ENCODE assay signal across 34 cellular contexts in genomic region chr19:48176226-48176625, GRCh38.
"Had no signal": no experiment of that assay in that cellular context is flagged by ENCODE, and none has a peak within 500 bp of the region (broad histone marks: within the 10 kb centered on the region; RNA-seq: fewer than 3 reads in every experiment).

No MANE protein-coding gene starts in this region.

- H3K27me3 Mint-ChIP-seq: activated B cell treated with CpG ODN at 0.5 μM for 24 hours; activated CD4-positive, alpha-beta memory T cell treated with anti-CD3 and anti-CD28 coated beads, Interleukin-2, amount 10 ng/mL, durations not matched to agents 7 days and 5 days; activated CD4-positive, alpha-beta T cell treated with anti-CD3 and anti-CD28 coated beads, Interleukin-2, amount 10 ng/mL, durations not matched to agents 7 days and 5 days; activated naive CD4-positive, alpha-beta T cell treated with anti-CD3 and anti-CD28 coated beads, Interleukin-2, amount 50 U/mL, for 24 hours; activated naive CD8-positive, alpha-beta T cell treated with anti-CD3 and anti-CD28 coated beads for 36 hours; activated naive CD8-positive, alpha-beta T cell treated with anti-CD3 and anti-CD28 coated beads, Interleukin-2, amount 50 U/mL, for 24 hours; effector memory CD8-positive, alpha-beta T cell; T-helper 17 cell had no signal

- FAIRE-seq: colon, endothelial cell of umbilical vein had no signal

- H3K27me3 ChIP-seq: adrenal gland, body of pancreas, esophagus squamous epithelium, gastroesophageal sphincter had no signal

- ATAC-seq: activated CD4-positive, CD25-positive, alpha-beta regulatory T cell treated with anti-CD3 and anti-CD28 coated beads, Interleukin-2, amount 50 U/mL, for 24 hours; activated naive CD8-positive, alpha-beta T cell treated with anti-CD3 and anti-CD28 coated beads, Interleukin-2, amount 50 U/mL, for 24 hours; activated T-cell treated with anti-CD3 and anti-CD28 coated beads, Interleukin-2, amount 50 U/mL, for 4 hours; body of pancreas; effector memory CD8-positive, alpha-beta T cell; gastroesophageal sphincter; T-helper 17 cell had no signal

- H3K4me3 Mint-ChIP-seq: activated B cell treated with CpG ODN at 0.5 μM for 24 hours; activated CD4-positive, alpha-beta memory T cell treated with anti-CD3 and anti-CD28 coated beads, Interleukin-2, amount 10 ng/mL, durations not matched to agents 7 days and 5 days; activated CD4-positive, alpha-beta T cell treated with anti-CD3 and anti-CD28 coated beads, Interleukin-2, amount 10 ng/mL, durations not matched to agents 7 days and 5 days; activated naive CD4-positive, alpha-beta T cell treated with anti-CD3 and anti-CD28 coated beads for 36 hours; activated naive CD4-positive, alpha-beta T cell treated with anti-CD3 and anti-CD28 coated beads, Interleukin-2, amount 50 U/mL, for 24 hours; activated naive CD8-positive, alpha-beta T cell treated with anti-CD3 and anti-CD28 coated beads for 36 hours; activated naive CD8-positive, alpha-beta T cell treated with anti-CD3 and anti-CD28 coated beads, Interleukin-2, amount 50 U/mL, for 24 hours; activated T-cell treated with anti-CD3 and anti-CD28 coated beads, Interleukin-2, amount 50 U/mL, for 4 hours; activated T-helper 1 cell treated with anti-CD3 and anti-CD28 coated beads, Interleukin-12 subunit alpha, Interleukin-12 subunit beta, Interleukin-2, Interleukin-4 antibody, amounts not matched to agents 30 ng/mL and 10 ng/mL and 1 ng/mL, durations not matched to agents 14 hours and 24 hours and 36 hours; effector memory CD8-positive, alpha-beta T cell; T-helper 17 cell; T-helper 2 cell treated with Interferon-gamma antibody and Interleukin-4, amounts not matched to agents 5 μg/mL and 100 μg/mL, for 36 hours had no signal

- H3K4me3 ChIP-seq: adrenal gland, body of pancreas, esophagus squamous epithelium, gastroesophageal sphincter had no signal

- H3K27ac ChIP-seq: adrenal gland, body of pancreas, epithelial cell of prostate, esophagus squamous epithelium, gastroesophageal sphincter, WERI-Rb-1 had no signal

- H3K27ac Mint-ChIP-seq: activated B cell treated with CpG ODN at 0.5 μM for 24 hours; activated CD4-positive, alpha-beta memory T cell treated with anti-CD3 and anti-CD28 coated beads, Interleukin-2, amount 10 ng/mL, durations not matched to agents 7 days and 5 days; activated CD4-positive, alpha-beta T cell treated with anti-CD3 and anti-CD28 coated beads, Interleukin-2, amount 10 ng/mL, durations not matched to agents 7 days and 5 days; activated naive CD4-positive, alpha-beta T cell treated with anti-CD3 and anti-CD28 coated beads for 36 hours; activated naive CD4-positive, alpha-beta T cell treated with anti-CD3 and anti-CD28 coated beads, Interleukin-2, amount 50 U/mL, for 24 hours; activated naive CD8-positive, alpha-beta T cell treated with anti-CD3 and anti-CD28 coated beads for 36 hours; activated naive CD8-positive, alpha-beta T cell treated with anti-CD3 and anti-CD28 coated beads, Interleukin-2, amount 50 U/mL, for 24 hours; activated T-helper 1 cell treated with anti-CD3 and anti-CD28 coated beads, Interleukin-12 subunit alpha, Interleukin-12 subunit beta, Interleukin-2, Interleukin-4 antibody, amounts not matched to agents 30 ng/mL and 10 ng/mL and 1 ng/mL, durations not matched to agents 14 hours and 24 hours and 36 hours; activated T-helper 2 cell treated with anti-CD3 and anti-CD28 coated beads, Interferon-gamma antibody, Interleukin-2, Interleukin-4, amounts not matched to agents 10 μg/mL and 5 μg/mL and 100 μg/mL, durations not matched to agents 14 hours and 24 hours and 36 hours; T-helper 17 cell; T-helper 2 cell treated with Interferon-gamma antibody and Interleukin-4, amounts not matched to agents 5 μg/mL and 100 μg/mL, for 36 hours had no signal

- DNase-seq: activated B cell treated with CpG ODN at 0.5 μM for 24 hours; activated CD4-positive, alpha-beta memory T cell treated with anti-CD3 and anti-CD28 coated beads, Interleukin-2, amount 10 ng/mL, durations not matched to agents 7 days and 5 days; activated CD4-positive, alpha-beta T cell treated with anti-CD3 and anti-CD28 coated beads, Interleukin-2, amount 10 ng/mL, durations not matched to agents 7 days and 5 days; activated CD4-positive, alpha-beta T cell treated with anti-CD3 and anti-CD28 coated beads, Interleukin-2, amount 50 U/mL, for 4 hours; activated CD8-positive, alpha-beta memory T cell treated with anti-CD3 and anti-CD28 coated beads, Interleukin-2, amount 50 U/mL, for 48 hours; activated effector memory CD4-positive, alpha-beta T cell treated with anti-CD3 and anti-CD28 coated beads, Interleukin-2, amount 50 U/mL, for 16 hours; activated naive CD4-positive, alpha-beta T cell treated with anti-CD3 and anti-CD28 coated beads for 36 hours; activated naive CD8-positive, alpha-beta T cell treated with anti-CD3 and anti-CD28 coated beads for 36 hours; activated naive CD8-positive, alpha-beta T cell treated with anti-CD3 and anti-CD28 coated beads, Interleukin-2, amount 50 U/mL, for 24 hours; activated T-cell treated with anti-CD3 and anti-CD28 coated beads for 4 hours; activated T-cell treated with anti-CD3 and anti-CD28 coated beads, Interleukin-2, amount 50 U/mL, for 4 hours; adrenal gland; amygdala; aorta; body of pancreas; caudate nucleus; cortex of kidney; dermis blood vessel endothelial cell; effector CD4-positive, alpha-beta T cell; effector memory CD8-positive, alpha-beta T cell; esophagus squamous epithelium; foreskin melanocyte; T-helper 17 cell; T1000; WERI-Rb-1 had no signal

- H3K9me3 ChIP-seq: adrenal gland, body of pancreas had no signal

- H3K9me3 Mint-ChIP-seq: activated naive CD4-positive, alpha-beta T cell treated with anti-CD3 and anti-CD28 coated beads, Interleukin-2, amount 50 U/mL, for 24 hours; effector memory CD8-positive, alpha-beta T cell had no signal
